ENCODE assay signal across 8 cellular contexts in genomic region chr7:77699056-77699455, GRCh38. TPM values are rescaled to one million over a fixed set of nuclear protein-coding genes. Genes with fewer than 3 reads are reported as not detected.
A peak's percentile ranks its signal among the peaks of the same experiment; 100 is the strongest.
DNase-seq lines count a peak whose midpoint lies in the region; ATAC-seq and TF ChIP-seq lines count a peak whose summit lies in the region.

No MANE protein-coding gene starts in this region.

- no peak for TF ChIP-seq EP300 in neural cell (conservative IDR thresholded peaks at IDR 0.05; ENCODE audit: poor library complexity, severe bottlenecking)

- H2AFZ ChIP-seq in neural cell (ENCODE audit: low read depth, low read length), result no peak overlapping the region

- H4K20me1 ChIP-seq in neural cell (ENCODE audit: insufficient read depth), result peaks cover 5% of the 10 kb centered on the region

- no peak for DNase-seq in stimulated activated naive CD8-positive, alpha-beta T cell treated with anti-CD3 and anti-CD28 coated beads, Interleukin-15, Interleukin-2, amounts not matched to agents 100 U/mL and 50 U/mL, for 24 hours
- DNase-seq in activated naive CD8-positive, alpha-beta T cell treated with anti-CD3 and anti-CD28 coated beads for 36 hours, result no peak
- no peak for DNase-seq in stimulated activated CD4-positive, alpha-beta T cell treated with anti-CD3 and anti-CD28 coated beads, Interleukin-4, amount 100 ng/mL, for 1 hour
- DNase-seq in activated gamma-delta T cell treated with Interleukin-2 at 50 U/mL for 16 hours, result no peak
- no peak for DNase-seq in inferior parietal cortex (ENCODE audit: extremely low spot score)

- H3K36me3 Mint-ChIP-seq in stimulated activated naive CD8-positive, alpha-beta T cell treated with anti-CD3 and anti-CD28 coated beads, Interleukin-15, Interleukin-2, amounts not matched to agents 100 ng/mL and 50 ng/mL, for 24 hours (ENCODE audit: low read depth), result peaks cover 17% of the 10 kb centered on the region
- peaks cover 32% of the 10 kb centered on the region for H3K36me3 Mint-ChIP-seq in activated naive CD8-positive, alpha-beta T cell treated with anti-CD3 and anti-CD28 coated beads for 36 hours

- no peaks in the 10 kb centered on the region for H3K36me3 ChIP-seq in neural cell (ENCODE audit: insufficient read depth, low read length)

- H3K4me2 ChIP-seq in neural cell (ENCODE audit: low read length), result peak overlapping the region; percentile 95

- peak overlapping the region; percentile 91 for H3K9ac ChIP-seq in neural cell (ENCODE audit: low read length)

- no peaks in the 10 kb centered on the region for H3K27me3 Mint-ChIP-seq in stimulated activated naive CD8-positive, alpha-beta T cell treated with anti-CD3 and anti-CD28 coated beads, Interleukin-15, Interleukin-2, amounts not matched to agents 100 ng/mL and 50 ng/mL, for 24 hours
- H3K27me3 Mint-ChIP-seq in activated naive CD8-positive, alpha-beta T cell treated with anti-CD3 and anti-CD28 coated beads for 36 hours, result no peaks in the 10 kb centered on the region

- no peak overlapping the region for H3K27ac Mint-ChIP-seq in stimulated activated naive CD8-positive, alpha-beta T cell treated with anti-CD3 and anti-CD28 coated beads, Interleukin-15, Interleukin-2, amounts not matched to agents 100 ng/mL and 50 ng/mL, for 24 hours
- no peak overlapping the region for H3K27ac Mint-ChIP-seq in activated naive CD8-positive, alpha-beta T cell treated with anti-CD3 and anti-CD28 coated beads for 36 hours

- TF ChIP-seq RAD21 in neural cell (conservative IDR thresholded peaks at IDR 0.05), result no peak

- H3K27me3 ChIP-seq in neural cell (ENCODE audit: insufficient read depth, low read depth, low read length), result no peaks in the 10 kb centered on the region

- no peak for ATAC-seq in stimulated activated naive CD8-positive, alpha-beta T cell treated with anti-CD3 and anti-CD28 coated beads, Interleukin-15, Interleukin-2, amounts not matched to agents 100 U/mL and 50 U/mL, for 24 hours
- peak; percentile 38 for ATAC-seq in HG03159 (IDR thresholded peaks at IDR 0.05; ENCODE audit: unreplicated experiment)

- no peaks in the 10 kb centered on the region for H3K9me3 ChIP-seq in neural cell (ENCODE audit: low read length)

- H3K9me2 ChIP-seq in neural cell (ENCODE audit: insufficient read depth, low read length), result no peaks in the 10 kb centered on the region

- H3K4me1 Mint-ChIP-seq in stimulated activated naive CD8-positive, alpha-beta T cell treated with anti-CD3 and anti-CD28 coated beads, Interleukin-15, Interleukin-2, amounts not matched to agents 100 ng/mL and 50 ng/mL, for 24 hours (ENCODE audit: low read depth), result peaks cover 64% of the 10 kb centered on the region
- peaks cover 45% of the 10 kb centered on the region for H3K4me1 Mint-ChIP-seq in activated naive CD8-positive, alpha-beta T cell treated with anti-CD3 and anti-CD28 coated beads for 36 hours

- no peak overlapping the region for H3K27ac ChIP-seq in neural cell (ENCODE audit: low read length)

- H3K79me2 ChIP-seq in neural cell (replicated peaks; ENCODE audit: insufficient read depth, low read length), result peaks cover 75% of the 10 kb centered on the region

- no peak for TF ChIP-seq CTCF in neural cell (IDR thresholded peaks at IDR 0.05; ENCODE audit: poor library complexity, severe bottlenecking)

- no peaks in the 10 kb centered on the region for H3K9me3 Mint-ChIP-seq in stimulated activated naive CD8-positive, alpha-beta T cell treated with anti-CD3 and anti-CD28 coated beads, Interleukin-15, Interleukin-2, amounts not matched to agents 100 ng/mL and 50 ng/mL, for 24 hours
- peaks cover 3% of the 10 kb centered on the region for H3K9me3 Mint-ChIP-seq in activated naive CD8-positive, alpha-beta T cell treated with anti-CD3 and anti-CD28 coated beads for 36 hours

- H3F3A ChIP-seq in neural cell (ENCODE audit: insufficient read depth, low read length, poor library complexity, severe bottlenecking), result no peaks in the 10 kb centered on the region

- H3K4me3 ChIP-seq in neural cell (ENCODE audit: low read length), result peak overlapping the region; percentile 77

- H3K4me3 Mint-ChIP-seq in stimulated activated naive CD8-positive, alpha-beta T cell treated with anti-CD3 and anti-CD28 coated beads, Interleukin-15, Interleukin-2, amounts not matched to agents 100 ng/mL and 50 ng/mL, for 24 hours, result peak overlapping the region; percentile 98
- peak overlapping the region; percentile 59 for H3K4me3 Mint-ChIP-seq in activated naive CD8-positive, alpha-beta T cell treated with anti-CD3 and anti-CD28 coated beads for 36 hours

TF ChIP-seq in neural cell, 6 proteins besides CTCF, POLR2A, EP300 and RAD21:
- TF ChIP-seq REST (IDR thresholded peaks at IDR 0.05; ENCODE audit: borderline replicate concordance) (no peak), SMC3 (conservative IDR thresholded peaks at IDR 0.05; ENCODE audit: poor library complexity) (no peak), MXI1 (conservative IDR thresholded peaks at IDR 0.05; ENCODE audit: poor library complexity, severe bottlenecking) (no peak), POLR2AphosphoS5 (IDR thresholded peaks at IDR 0.05) (no peak), EZH2 (IDR thresholded peaks at IDR 0.05; ENCODE audit: borderline replicate concordance, insufficient read depth, low read length, poor library complexity, severe bottlenecking) (no peak), TAF1 (IDR thresholded peaks at IDR 0.05; ENCODE audit: low read depth) (no peak)

RNA-seq across cellular contexts. Expression of gene RSBN1L, which starts 2.8 kb away (rescaled TPM):
- total RNA-seq in activated naive CD8-positive, alpha-beta T cell treated with anti-CD3 and anti-CD28 coated beads for 36 hours, result 10 to 100 TPM; 21.7 to 21.8 TPM
- 24.7 and 29.1 TPM in 2 replicates for polyA plus RNA-seq in neural cell
- polyA minus RNA-seq in neural cell, result 58.0 and 64.0 TPM in 2 replicates
